Comparison of ENCODE assay signal across 11 cellular contexts in genomic region chr12:68899251-68899771, GRCh38. TPM values are rescaled to one million over a fixed set of nuclear protein-coding genes. Genes with fewer than 3 reads are reported as not detected.
DNase-seq lines count a peak whose midpoint lies in the region; FAIRE-seq and TF ChIP-seq lines count a peak whose summit lies in the region.
"Had no signal": no experiment of that assay in that cellular context is flagged by ENCODE, and none has a peak within 500 bp of the region (broad histone marks: within the 10 kb centered on the region; RNA-seq: fewer than 3 reads in every experiment).

No MANE protein-coding gene starts in this region.

- DNase-seq in AG08396 (ENCODE audit: low spot score) (peak; percentile 30), HuH-7.5 (ENCODE audit: low spot score) (peak; percentile 27), bronchial epithelial cell (ENCODE audit: low read depth) (peak; percentile 60), lung microvascular endothelial cell (ENCODE audit: low read depth in 2 of 2) (peak; percentile 12 to 26), NCI-H1092 treated with DMSO at 0.1 percent for 48 hours (lab: John Stamatoyannopoulos, UW) (no peak), putamen (ENCODE audit: low spot score) (no peak)
- no peak for DNase-seq in T-helper 2 cell treated with Interferon-gamma antibody and Interleukin-4, amounts not matched to agents 5 μg/mL and 100 μg/mL, for 36 hours (ENCODE audit: low spot score)
- no peak for DNase-seq in stimulated activated CD4-positive, alpha-beta T cell treated with anti-CD3 and anti-CD28 coated beads, Interleukin-4, amount 100 ng/mL, for 4 hours
- DNase-seq: activated B cell treated with CpG ODN at 0.5 μM for 24 hours, naive B cell, NCI-H187 treated with DMSO at 0.1 percent for 48 hours had no signal

- peaks cover 5% of the 10 kb centered on the region for H3K9me3 Mint-ChIP-seq in T-helper 2 cell treated with Interferon-gamma antibody and Interleukin-4, amounts not matched to agents 5 μg/mL and 100 μg/mL, for 36 hours
- H3K9me3 Mint-ChIP-seq: activated B cell treated with CpG ODN at 0.5 μM for 24 hours had no signal

- peaks cover 12% of the 10 kb centered on the region for H3K36me3 Mint-ChIP-seq in T-helper 2 cell treated with Interferon-gamma antibody and Interleukin-4, amounts not matched to agents 5 μg/mL and 100 μg/mL, for 36 hours (ENCODE audit: low read depth)
- H3K36me3 Mint-ChIP-seq: naive B cell had no signal

- no peaks in the 10 kb centered on the region for H3K27me3 Mint-ChIP-seq in T-helper 2 cell treated with Interferon-gamma antibody and Interleukin-4, amounts not matched to agents 5 μg/mL and 100 μg/mL, for 36 hours (ENCODE audit: low read depth)
- H3K27me3 Mint-ChIP-seq: activated B cell treated with CpG ODN at 0.5 μM for 24 hours, naive B cell had no signal

- H3K36me3 ChIP-seq in bronchial epithelial cell (ENCODE audit: control insufficient read depth, insufficient read depth, low read length), result no peaks in the 10 kb centered on the region

- H3K4me1 Mint-ChIP-seq in T-helper 2 cell treated with Interferon-gamma antibody and Interleukin-4, amounts not matched to agents 5 μg/mL and 100 μg/mL, for 36 hours (ENCODE audit: low read depth), result peaks cover 10% of the 10 kb centered on the region

- H3K4me3 ChIP-seq in bronchial epithelial cell (ENCODE audit: low read depth, low read length), result no peak overlapping the region

- no peak overlapping the region for H3K27ac Mint-ChIP-seq in T-helper 2 cell treated with Interferon-gamma antibody and Interleukin-4, amounts not matched to agents 5 μg/mL and 100 μg/mL, for 36 hours
- H3K27ac Mint-ChIP-seq: activated B cell treated with CpG ODN at 0.5 μM for 24 hours had no signal

- no peaks in the 10 kb centered on the region for H3K27me3 ChIP-seq in bronchial epithelial cell (ENCODE audit: control insufficient read depth, insufficient read depth, low read length)

- H3K4me3 Mint-ChIP-seq in T-helper 2 cell treated with Interferon-gamma antibody and Interleukin-4, amounts not matched to agents 5 μg/mL and 100 μg/mL, for 36 hours, result no peak overlapping the region
- H3K4me3 Mint-ChIP-seq: activated B cell treated with CpG ODN at 0.5 μM for 24 hours, naive B cell had no signal

- no peak for FAIRE-seq in bronchial epithelial cell (lab: Jason Lieb, UNC)

- TF ChIP-seq CTCF in bronchial epithelial cell (IDR thresholded peaks at IDR 0.05; ENCODE audit: insufficient read depth, low read length, severe bottlenecking), result peak; percentile 67

RNA-seq across cellular contexts. Expression of gene CPM, which starts 33.7 kb away (rescaled TPM):
- total RNA-seq in bronchial epithelial cell, result 7.1 and 28.5 TPM in 2 replicates
- under 0.01 and 0.44 TPM in 2 replicates for total RNA-seq in lung microvascular endothelial cell

Comparison
In these comparisons a context has a peak if more than half of its experiments do, and no peak if none do; other contexts are left out.
1. DNase-seq: peak in AG08396 (single experiment), HuH-7.5 (single experiment), bronchial epithelial cell (single experiment) and lung microvascular endothelial cell (2 of 2); none in NCI-H1092 treated with DMSO at 0.1 percent for 48 hours (single experiment), putamen (single experiment), T-helper 2 cell treated with Interferon-gamma antibody and Interleukin-4, amounts not matched to agents 5 μg/mL and 100 μg/mL, for 36 hours (single experiment) and stimulated activated CD4-positive, alpha-beta T cell treated with anti-CD3 and anti-CD28 coated beads, Interleukin-4, amount 100 ng/mL, for 4 hours (0 of 2).